10 cellular contexts compared by ENCODE assay signal in the genomic region with DNA sequence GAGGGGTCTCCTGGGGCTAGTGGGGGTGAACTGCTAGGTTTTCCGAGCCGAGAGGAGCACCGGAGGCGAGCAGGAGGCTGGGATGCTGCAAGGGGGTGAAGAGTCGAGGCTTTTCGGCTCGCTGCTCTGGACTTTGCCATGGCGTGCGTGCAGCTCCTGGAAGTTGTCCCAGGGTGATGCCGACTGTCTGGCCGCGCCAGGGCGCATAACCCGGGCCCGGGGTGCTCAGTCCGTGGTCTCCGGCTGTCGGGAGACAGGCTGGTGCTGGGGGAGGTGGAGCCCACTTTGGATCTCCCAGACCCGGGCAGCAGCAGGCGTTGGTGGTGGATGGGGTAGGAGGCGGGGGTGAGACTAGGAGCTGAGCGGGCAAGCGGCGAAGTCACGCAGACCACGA. TPM values are rescaled to one million over a fixed set of nuclear protein-coding genes. Genes with fewer than 3 reads are reported as not detected.
DNase-seq lines count a peak whose midpoint lies in the region; FAIRE-seq and TF ChIP-seq lines count a peak whose summit lies in the region.
"Had no signal": no experiment of that assay in that cellular context is flagged by ENCODE, and none has a peak within 500 bp of the region (broad histone marks: within the 10 kb centered on the region; RNA-seq: fewer than 3 reads in every experiment).

No MANE protein-coding gene starts in this region.

- H3K4me3 ChIP-seq in HFF-Myc (replicated peaks; ENCODE audit: low read depth, low read length) = peak overlapping the region; percentile 44
- peak overlapping the region in 1 of 3 experiments; percentile 28 for H3K4me3 ChIP-seq in mammary epithelial cell (replicated peaks in 1 of 3; ENCODE audit: insufficient read depth in 1 of 3, low read depth in 2 of 3, low read length in 3 of 3)
- H3K4me3 ChIP-seq in stomach smooth muscle (ENCODE audit: low read length in 2 of 2) = peak overlapping the region; percentile 43 to 67
- H3K4me3 ChIP-seq in CD4-positive, alpha-beta memory T cell (ENCODE audit: low read length in 2 of 2) = no peak overlapping the region

- H3K4me1 ChIP-seq in mammary epithelial cell (ENCODE audit: insufficient read depth, low read length) (no peaks in the 10 kb centered on the region), stomach smooth muscle (ENCODE audit: control insufficient read depth, insufficient read depth, low read length) (no peaks in the 10 kb centered on the region)
- H3K4me1 ChIP-seq in CD4-positive, alpha-beta memory T cell (ENCODE audit: insufficient read depth, low read length) = no peaks in the 10 kb centered on the region

- no CpG with 5 or more reads among the region's 26 CpGs for WGBS in mammary epithelial cell (ENCODE audit: low coverage, missing lambda C conversion rate)

- peaks cover 0 to 7% (median 2%) of the 10 kb centered on the region in 4 donors for H3K4me1 Mint-ChIP-seq in CD4-positive, alpha-beta memory T cell

- peaks cover 3 to 19% of the 10 kb centered on the region in 2 donors for H3K27me3 Mint-ChIP-seq in CD4-positive, alpha-beta memory T cell

- in situ Hi-C loops in mammary epithelial cell (cut with MboI; ENCODE audit: low sequenced_read_pairs in 2 of 2) = no loop called here

- DNase-seq in HFF-Myc (ENCODE audit: extremely low read depth, low read depth) (no peak), mammary epithelial cell (no peak), islet precursor cell (peak; percentile 65), cerebellar cortex (ENCODE audit: low spot score) (no peak), GM19239 (ENCODE audit: insufficient read length, low spot score) (no peak), RPMI8226 (no peak)
- no peak for DNase-seq in CD4-positive, alpha-beta memory T cell
- DNase-seq: activated gamma-delta T cell treated with Interleukin-2 at 50 U/mL for 16 hours had no signal

- intact Hi-C loops in mammary epithelial cell (cut with micrococcal nuclease) = no loop called here
- intact Hi-C loops in CD4-positive, alpha-beta memory T cell (cut with micrococcal nuclease) = no loop called here

- H3K4me3 Mint-ChIP-seq in CD4-positive, alpha-beta memory T cell = peak overlapping the region in 2 of 8 donors; percentile 35 to 41

- dilution Hi-C loops in mammary epithelial cell (cut with HindIII; ENCODE audit: low sequenced_read_pairs) = no loop called here

- no peak overlapping the region for H3K27ac Mint-ChIP-seq in CD4-positive, alpha-beta memory T cell

- H3K9me3 Mint-ChIP-seq in CD4-positive, alpha-beta memory T cell = peaks cover 0 to 4% (median 0%) of the 10 kb centered on the region in 8 donors

- no peaks in the 10 kb centered on the region for H3K36me3 Mint-ChIP-seq in CD4-positive, alpha-beta memory T cell

- H2AFZ ChIP-seq in mammary epithelial cell (ENCODE audit: low read depth, low read length) = no peak overlapping the region

- H3K9me3 ChIP-seq in mammary epithelial cell (replicated peaks; ENCODE audit: insufficient read depth, low read length) (no peaks in the 10 kb centered on the region), stomach smooth muscle (ENCODE audit: control insufficient read depth in 2 of 2, low read length in 2 of 2) (peaks cover 0 to 4% of the 10 kb centered on the region in 2 donors)
- no peaks in the 10 kb centered on the region for H3K9me3 ChIP-seq in CD4-positive, alpha-beta memory T cell (ENCODE audit: control insufficient read depth in 1 of 2, low read length in 2 of 2)

- peaks cover 9% of the 10 kb centered on the region for H3K27me3 ChIP-seq in mammary epithelial cell (ENCODE audit: insufficient read depth, low read length)
- H3K27me3 ChIP-seq in stomach smooth muscle (ENCODE audit: control insufficient read depth in 1 of 2, insufficient read depth in 2 of 2, low read length in 2 of 2) = peaks cover 2 to 6% of the 10 kb centered on the region in 2 donors
- H3K27me3 ChIP-seq in CD4-positive, alpha-beta memory T cell (ENCODE audit: insufficient read depth, low read length) = no peaks in the 10 kb centered on the region

- CTCF ChIA-PET in mammary epithelial cell (lab: Charles Lee; ENCODE audit: low non-redundant PET) = no interaction called here
- CTCF ChIA-PET in CD4-positive, alpha-beta memory T cell (lab: Charles Lee; ENCODE audit: partially characterized antibody) = no interaction called here

- BruUV-seq in mammary epithelial cell (replicated peaks; lab: Mats Ljungman, UMichigan) = no TSS peak

- no peak for TF ChIP-seq CTCF in HFF-Myc (IDR thresholded peaks at IDR 0.05; ENCODE audit: low read depth, low read length, missing control alignments)
- TF ChIP-seq CTCF in mammary epithelial cell (conservative IDR thresholded peaks at IDR 0.05 in 1 of 2, IDR thresholded peaks at IDR 0.05 in 1 of 2; ENCODE audit: extremely low read depth in 1 of 2, insufficient read depth in 1 of 2, low read depth in 1 of 2, low read length in 2 of 2) = no peak

- H3K27ac ChIP-seq in mammary epithelial cell (ENCODE audit: insufficient read depth, low read depth, low read length) = no peak overlapping the region
- H3K27ac ChIP-seq in stomach smooth muscle (ENCODE audit: low read length) = no peak overlapping the region
- H3K27ac ChIP-seq in CD4-positive, alpha-beta memory T cell (ENCODE audit: low read depth, low read length) = no peak overlapping the region

- POLR2A ChIA-PET in CD4-positive, alpha-beta memory T cell (lab: Charles Lee; ENCODE audit: partially characterized antibody) = no interaction called here

- FAIRE-seq in GM19239 (lab: Jason Lieb, UNC) = no peak

- H3K36me3 ChIP-seq in mammary epithelial cell (ENCODE audit: insufficient read depth, low read length) (no peaks in the 10 kb centered on the region), stomach smooth muscle (ENCODE audit: control insufficient read depth in 2 of 2, insufficient read depth in 2 of 2, low read length in 2 of 2) (no peaks in the 10 kb centered on the region)
- no peaks in the 10 kb centered on the region for H3K36me3 ChIP-seq in CD4-positive, alpha-beta memory T cell (ENCODE audit: insufficient read depth, low read length)

- H3K9ac ChIP-seq in mammary epithelial cell (ENCODE audit: insufficient read depth, low read length) (no peak overlapping the region), stomach smooth muscle (ENCODE audit: low read length in 2 of 2) (no peak overlapping the region)

- no peaks in the 10 kb centered on the region for H4K20me1 ChIP-seq in mammary epithelial cell (ENCODE audit: insufficient read depth, low read length)

- peak overlapping the region; percentile 67 for H3K4me2 ChIP-seq in mammary epithelial cell (ENCODE audit: insufficient read depth, low read depth, low read length)

- no peaks in the 10 kb centered on the region for H3K79me2 ChIP-seq in mammary epithelial cell (ENCODE audit: insufficient read depth, low read length)

RNA-seq across cellular contexts. Expression of gene GRIA3, which starts 0.8 kb away (rescaled TPM):
- under 1 TPM; 0.73 to 0.83 TPM for total RNA-seq in mammary epithelial cell
- polyA plus RNA-seq in mammary epithelial cell = 0.06 TPM
- not detected for polyA minus RNA-seq in mammary epithelial cell
- total RNA-seq in CD4-positive, alpha-beta memory T cell = not detected
- not detected for polyA plus RNA-seq in CD4-positive, alpha-beta memory T cell
- total RNA-seq: SK-MEL-5 had no signal

Comparison
In these comparisons a context has a peak if more than half of its experiments do, and no peak if none do; other contexts are left out.
1. H3K4me3 ChIP-seq: peak in HFF-Myc (single experiment) and stomach smooth muscle (2 of 2); none in CD4-positive, alpha-beta memory T cell (0 of 2).